ENCODE assay signal across 20 cellular contexts in genomic region chr10:69750726-69751125, GRCh38. TPM values are rescaled to one million over a fixed set of nuclear protein-coding genes. Genes with fewer than 3 reads are reported as not detected.
DNase-seq lines count a peak whose midpoint lies in the region; ATAC-seq and TF ChIP-seq lines count a peak whose summit lies in the region.
"Had no signal": no experiment of that assay in that cellular context is flagged by ENCODE, and none has a peak within 500 bp of the region (broad histone marks: within the 10 kb centered on the region; RNA-seq: fewer than 3 reads in every experiment).

No MANE protein-coding gene starts in this region.

- peak; percentile 36 for DNase-seq in RPMI7951 (ENCODE audit: low read depth)
- DNase-seq in SJCRH30, result peak; percentile 74 to 83
- DNase-seq in mesothelial cell of epicardium (ENCODE audit: low spot score in 2 of 2, unreplicated experiment in 2 of 2), result no peak
- DNase-seq in nephron progenitor cell, result peak; percentile 45
- no peak for DNase-seq in NCI-H128 (lab: John Stamatoyannopoulos, UW; ENCODE audit: unreplicated experiment)
- DNase-seq in NCI-H1105 treated with DMSO at 0.1 percent for 48 hours (lab: John Stamatoyannopoulos, UW), result no peak
- DNase-seq in D341Med (ENCODE audit: low spot score), result no peak
- DNase-seq: 8988T; ACHN; BE2C; C1 segment of cervical spinal cord; CD4-positive, alpha-beta memory T cell; CD4-positive, CD25-positive, alpha-beta regulatory T cell; CD8-positive, alpha-beta memory T cell; COR-L47; DMS79 treated with DMSO at 0.1 percent for 48 hours; GF-D8 had no signal

- H3K27ac ChIP-seq in SJCRH30, result peak overlapping the region; percentile 91
- H3K27ac ChIP-seq: BLaER1 had no signal

- H3K4me1 ChIP-seq in SJCRH30, result peaks cover 39% of the 10 kb centered on the region
- H3K4me1 ChIP-seq: BE2C, BLaER1 had no signal

- H3K36me3 Mint-ChIP-seq in mesothelial cell of epicardium, result no peaks in the 10 kb centered on the region
- no peaks in the 10 kb centered on the region for H3K36me3 Mint-ChIP-seq in nephron progenitor cell (ENCODE audit: low read depth)
- H3K36me3 Mint-ChIP-seq: CD14-positive monocyte; CD4-positive, alpha-beta memory T cell; CD4-positive, CD25-positive, alpha-beta regulatory T cell had no signal

- no peak overlapping the region for H3K4me3 Mint-ChIP-seq in mesothelial cell of epicardium
- peak overlapping the region; percentile 70 for H3K4me3 Mint-ChIP-seq in nephron progenitor cell
- H3K4me3 Mint-ChIP-seq: CD4-positive, alpha-beta memory T cell; CD4-positive, CD25-positive, alpha-beta regulatory T cell; CD8-positive, alpha-beta memory T cell had no signal

- H3K4me1 Mint-ChIP-seq in mesothelial cell of epicardium, result peaks cover 34% of the 10 kb centered on the region
- H3K4me1 Mint-ChIP-seq in nephron progenitor cell, result peaks cover 61% of the 10 kb centered on the region
- H3K4me1 Mint-ChIP-seq: CD14-positive monocyte; CD4-positive, alpha-beta memory T cell; CD4-positive, CD25-positive, alpha-beta regulatory T cell; CD8-positive, alpha-beta memory T cell had no signal

- H3K36me3 ChIP-seq in SJCRH30, result no peaks in the 10 kb centered on the region
- H3K36me3 ChIP-seq: BE2C, BLaER1 had no signal

- ATAC-seq in HG03565 (IDR thresholded peaks at IDR 0.05; ENCODE audit: unreplicated experiment), result no peak

- peaks cover 6% of the 10 kb centered on the region for H3K9me3 Mint-ChIP-seq in mesothelial cell of epicardium
- H3K9me3 Mint-ChIP-seq in nephron progenitor cell, result peaks cover 5% of the 10 kb centered on the region
- H3K9me3 Mint-ChIP-seq: CD8-positive, alpha-beta memory T cell had no signal

- TF ChIP-seq CTCF in mesothelial cell of epicardium (IDR thresholded peaks at IDR 0.05; ENCODE audit: unreplicated experiment), result no peak
- no peak for TF ChIP-seq CTCF in nephron progenitor cell (IDR thresholded peaks at IDR 0.05)

- H3K9me3 ChIP-seq in SJCRH30 (replicated peaks), result no peaks in the 10 kb centered on the region
- H3K9me3 ChIP-seq: BE2C, BLaER1 had no signal

- no peak overlapping the region for H3K4me3 ChIP-seq in SJCRH30
- H3K4me3 ChIP-seq: BLaER1 had no signal

- H3K27me3 Mint-ChIP-seq in mesothelial cell of epicardium (ENCODE audit: low read depth) (peaks cover 9% of the 10 kb centered on the region), nephron progenitor cell (ENCODE audit: low read depth, poor library complexity) (peaks cover 12% of the 10 kb centered on the region)

- no peaks in the 10 kb centered on the region for H3K27me3 ChIP-seq in SJCRH30
- H3K27me3 ChIP-seq: BE2C, BLaER1 had no signal

- H3K27ac Mint-ChIP-seq in mesothelial cell of epicardium (peak overlapping the region; percentile 54), nephron progenitor cell (peak overlapping the region; percentile 86)
- H3K27ac Mint-ChIP-seq: CD14-positive monocyte; CD4-positive, alpha-beta memory T cell; CD4-positive, CD25-positive, alpha-beta regulatory T cell had no signal

RNA-seq across cellular contexts. Expression of gene COL13A1, which starts 51.0 kb away (rescaled TPM):
- 17.1 and 26.2 TPM in 2 replicates for total RNA-seq in RPMI7951 (2014; rRNA removed; shearing (Covaris generic))
- 0.20 and 0.26 TPM in 2 replicates for total RNA-seq in SJCRH30 (2014; rRNA removed; shearing (Covaris generic))
- 12.6 to 14.4 TPM (median 14.1 TPM) in 3 replicates for total RNA-seq in mesothelial cell of epicardium
- total RNA-seq: CD4-positive, alpha-beta memory T cell; CD4-positive, CD25-positive, alpha-beta regulatory T cell; CD8-positive, alpha-beta memory T cell had no signal

Comparison
In these comparisons a context has a peak if more than half of its experiments do, and no peak if none do; other contexts are left out.
1. DNase-seq: peak in RPMI7951 (single experiment), SJCRH30 (2 of 2) and nephron progenitor cell (single experiment); none in mesothelial cell of epicardium (0 of 2), NCI-H128 (single experiment), NCI-H1105 treated with DMSO at 0.1 percent for 48 hours (single experiment) and D341Med (single experiment).
2. RNA of gene COL13A1, which starts 51.0 kb away (total RNA-seq): 17.1 to 26.2 TPM in RPMI7951 and 12.6 to 14.4 TPM in mesothelial cell of epicardium; 0.20 to 0.26 TPM in SJCRH30; every median in the first group is over 10 times any median in the second.